In genomic region chr5:146108870-146109269, GRCh38 we compare ENCODE assay signal across 13 cellular contexts. TPM values are rescaled to one million over a fixed set of nuclear protein-coding genes. Genes with fewer than 3 reads are reported as not detected.
"Had no signal": no experiment of that assay in that cellular context is flagged by ENCODE, and none has a peak within 500 bp of the region (broad histone marks: within the 10 kb centered on the region; RNA-seq: fewer than 3 reads in every experiment).

No MANE protein-coding gene starts in this region.

RNA-seq across cellular contexts. Expression of gene PLAC8L1, which starts 3.5 kb away (rescaled TPM):
- total RNA-seq: occipital lobe, omental fat pad, osteoblast, prostate gland, pulmonary artery endothelial cell, renal cortical epithelial cell, right atrium auricular region, right cardiac atrium, right lobe of liver, sciatic nerve, skeletal muscle tissue, smooth muscle cell had no signal
- polyA plus RNA-seq: ovary had no signal
